ENCODE assay signal across 9 cellular contexts in genomic region chr5:173665326-173665725, GRCh38.
"Had no signal": no experiment of that assay in that cellular context is flagged by ENCODE, and none has a peak within 500 bp of the region (broad histone marks: within the 10 kb centered on the region; RNA-seq: fewer than 3 reads in every experiment).

No MANE protein-coding gene starts in this region.

- H3K4me1 ChIP-seq: HAP-1 had no signal

- FAIRE-seq: HepG2 had no signal

- H3K4me2 ChIP-seq: GM23338 had no signal

- H3K4me3 ChIP-seq: GM23338, HAP-1 had no signal

- H3K4me1 Mint-ChIP-seq: IgD-negative memory B cell had no signal

- H3K27ac Mint-ChIP-seq: GM23338, HFFc6 had no signal

- H3K9me3 Mint-ChIP-seq: HFFc6 had no signal

- H3K9me3 ChIP-seq: HAP-1 had no signal

- H3K36me3 ChIP-seq: HAP-1 had no signal

- ATAC-seq: GM23338, HCT116, HepG2 had no signal

- H3K4me3 Mint-ChIP-seq: GM23338, HFFc6, IgD-negative memory B cell had no signal

- H3K36me3 Mint-ChIP-seq: IgD-negative memory B cell had no signal

- H3K27ac ChIP-seq: HL-60 had no signal

- DNase-seq: H7, HFFc6, KG1 had no signal
